13 cellular contexts compared by ENCODE assay signal in the genomic region with DNA sequence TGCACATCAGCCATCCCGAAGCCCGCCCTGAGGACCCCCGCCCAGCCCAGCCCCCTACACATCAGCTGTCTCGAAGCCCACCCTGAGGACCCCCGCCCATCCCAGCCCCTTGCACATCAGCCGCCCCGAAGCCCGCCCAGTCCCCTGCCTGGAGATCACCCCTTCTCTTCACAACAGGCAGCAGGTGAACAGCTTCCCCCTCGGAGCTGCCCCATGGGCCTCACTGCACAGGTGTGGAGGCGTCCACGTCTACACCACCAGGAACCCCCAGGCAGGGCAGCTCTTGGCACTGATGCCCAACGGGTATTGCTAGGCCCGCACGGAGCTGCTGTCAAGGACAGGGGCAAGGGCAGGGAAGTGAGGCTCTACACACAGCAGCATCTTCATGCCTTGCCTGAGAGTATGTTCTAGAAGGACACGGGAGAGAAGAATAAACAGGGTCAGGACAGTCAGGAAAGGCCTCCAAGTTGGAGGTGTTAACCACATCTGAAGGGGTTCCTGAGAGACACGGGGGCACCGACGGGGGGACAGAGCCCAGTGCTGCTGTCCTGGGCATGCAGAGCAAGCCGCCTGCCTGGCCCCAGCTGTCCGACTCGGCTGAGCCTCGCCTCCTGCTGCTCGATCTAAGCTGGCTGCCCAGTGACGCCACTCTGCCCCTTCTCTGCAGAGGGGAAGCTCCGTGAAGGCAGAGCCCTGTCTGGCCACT.
DNase-seq lines count a peak whose midpoint lies in the region; ATAC-seq and TF ChIP-seq lines count a peak whose summit lies in the region.
"Had no signal": no experiment of that assay in that cellular context is flagged by ENCODE, and none has a peak within 500 bp of the region (broad histone marks: within the 10 kb centered on the region; RNA-seq: fewer than 3 reads in every experiment).

No MANE protein-coding gene starts in this region.

- H3K27me3 ChIP-seq in left ventricle myocardium inferior (ENCODE audit: low read depth) (no peaks in the 10 kb centered on the region), uterus (no peaks in the 10 kb centered on the region), smooth muscle cell (ENCODE audit: low read depth) (no peaks in the 10 kb centered on the region)

- ATAC-seq in left ventricle myocardium superior: no peak
- ATAC-seq in naive thymus-derived CD8-positive, alpha-beta T cell: no peak
- ATAC-seq: GM12878 had no signal

- no peaks in the 10 kb centered on the region for H3K27me3 Mint-ChIP-seq in naive thymus-derived CD8-positive, alpha-beta T cell

- no peak overlapping the region for H3K4me2 ChIP-seq in smooth muscle cell

- H3K9me3 ChIP-seq in left ventricle myocardium inferior (replicated peaks): peaks cover 1% of the 10 kb centered on the region
- H3K9me3 ChIP-seq in uterus: no peaks in the 10 kb centered on the region
- no peaks in the 10 kb centered on the region for H3K9me3 ChIP-seq in smooth muscle cell (replicated peaks; ENCODE audit: low read depth)

- H3K27ac ChIP-seq in left ventricle myocardium inferior (replicated peaks) (peak overlapping the region; percentile 80), uterus (peak overlapping the region; percentile 70 to 76), smooth muscle cell (ENCODE audit: low read depth) (no peak overlapping the region)

- TF ChIP-seq CTCF in left ventricle myocardium inferior (IDR thresholded peaks at IDR 0.05; ENCODE audit: borderline replicate concordance): no peak
- peak; percentile 6 for TF ChIP-seq CTCF in choroid plexus epithelial cell (conservative IDR thresholded peaks at IDR 0.05; ENCODE audit: low read depth, low read length)
- no peak for TF ChIP-seq CTCF in uterus (IDR thresholded peaks at IDR 0.05)
- TF ChIP-seq CTCF in smooth muscle cell (IDR thresholded peaks at IDR 0.05; ENCODE audit: borderline replicate concordance, insufficient read depth, poor library complexity, severe bottlenecking): no peak

- no peak overlapping the region for H3K4me3 ChIP-seq in left ventricle myocardium inferior
- H3K4me3 ChIP-seq in choroid plexus epithelial cell (ENCODE audit: low read depth, low read length): no peak overlapping the region
- H3K4me3 ChIP-seq in uterus: no peak overlapping the region
- H3K4me3 ChIP-seq in smooth muscle cell: no peak overlapping the region
- H3K4me3 ChIP-seq: GM12878 had no signal

- peaks cover 13% of the 10 kb centered on the region for H3F3A ChIP-seq in smooth muscle cell (ENCODE audit: low read depth)

- H3K36me3 ChIP-seq in left ventricle myocardium inferior: no peaks in the 10 kb centered on the region
- H3K36me3 ChIP-seq in uterus: no peaks in the 10 kb centered on the region
- no peaks in the 10 kb centered on the region for H3K36me3 ChIP-seq in smooth muscle cell (ENCODE audit: low read depth)

- intact Hi-C loops in left ventricle myocardium inferior (cut with micrococcal nuclease) (no loop called here), left ventricle myocardium superior (cut with micrococcal nuclease) (no loop called here), uterus (cut with DNase I; ENCODE audit: low total_unique reads) (no loop called here)

- H3K4me3 Mint-ChIP-seq in naive thymus-derived CD8-positive, alpha-beta T cell: peak overlapping the region in 8 of 10 donors; percentile 7 to 61 (median 48)

- peaks cover 12% of the 10 kb centered on the region for H4K20me1 ChIP-seq in smooth muscle cell (ENCODE audit: low read depth)

- TF ChIP-seq POLR2A in uterus (IDR thresholded peaks at IDR 0.05): no peak

- peak overlapping the region in 9 of 10 donors; percentile 44 to 99 (median 72) for H3K27ac Mint-ChIP-seq in naive thymus-derived CD8-positive, alpha-beta T cell

- peaks cover 36% of the 10 kb centered on the region for H3K79me2 ChIP-seq in smooth muscle cell (ENCODE audit: low read depth)

- H3K4me1 Mint-ChIP-seq in naive thymus-derived CD8-positive, alpha-beta T cell: peaks cover 54 to 93% (median 86%) of the 10 kb centered on the region in 4 donors

- H3K36me3 Mint-ChIP-seq in naive thymus-derived CD8-positive, alpha-beta T cell: peaks cover 0 to 1% (median 0%) of the 10 kb centered on the region in 3 donors

- H2AFZ ChIP-seq in smooth muscle cell (ENCODE audit: low read depth): no peak overlapping the region

- POLR2A ChIA-PET in naive thymus-derived CD8-positive, alpha-beta T cell (lab: Charles Lee): interaction anchor here (0.9 to 6.2 kb wide), 4 partner anchors 11 to 138 kb away, joined by 3 to 58 read pairs (median 4); a partner anchor contains a TSS

- DNase-seq in left ventricle myocardium inferior: no peak
- no peak for DNase-seq in left ventricle myocardium superior
- DNase-seq in choroid plexus epithelial cell (ENCODE audit: low read depth): peak; percentile 28
- DNase-seq in naive thymus-derived CD8-positive, alpha-beta T cell: no peak
- no peak for DNase-seq in uterus
- no peak for DNase-seq in smooth muscle cell (lab: John Stamatoyannopoulos, UW; ENCODE audit: unreplicated experiment)
- DNase-seq in stimulated activated CD4-positive, alpha-beta T cell treated with anti-CD3 and anti-CD28 coated beads, Interleukin-4, amount 100 ng/mL, for 4 hours: no peak
- no peak for DNase-seq in NCI-H187 (lab: John Stamatoyannopoulos, UW)
- DNase-seq: Calu3, cerebellar nuclear complex, NCI-H1092, NCI-H774 had no signal

- 89% methylated on average over 18 of the region's 25 CpGs for WGBS in smooth muscle cell (ENCODE audit: low lambda C conversion rate)

- peaks cover 0 to 2% (median 0%) of the 10 kb centered on the region in 9 donors for H3K9me3 Mint-ChIP-seq in naive thymus-derived CD8-positive, alpha-beta T cell

- H3K9ac ChIP-seq in smooth muscle cell (ENCODE audit: low read depth): no peak overlapping the region

- H3K4me1 ChIP-seq in left ventricle myocardium inferior (peaks cover 89% of the 10 kb centered on the region), uterus (peaks cover 3 to 21% of the 10 kb centered on the region in 2 donors), smooth muscle cell (ENCODE audit: low read depth) (peaks cover 32% of the 10 kb centered on the region)
